In the genomic region with DNA sequence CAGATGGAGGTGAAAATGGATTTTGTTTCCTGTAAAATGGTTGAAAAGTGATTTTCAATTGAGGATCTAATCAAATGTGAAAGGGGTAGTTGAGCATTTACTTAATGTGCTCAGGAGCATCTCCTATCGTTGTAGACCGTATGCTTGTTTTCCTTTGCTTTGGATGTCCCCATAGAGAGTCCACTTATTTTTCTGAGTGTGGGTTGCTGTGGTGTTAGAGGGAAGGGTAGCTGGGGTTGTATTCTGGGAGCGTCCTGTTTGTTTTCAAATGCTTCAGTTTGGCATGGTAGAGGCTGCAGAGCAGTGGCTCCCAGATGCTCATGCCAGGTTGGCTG, we compare ENCODE assay signal across 23 cellular contexts.
"Had no signal": no experiment of that assay in that cellular context is flagged by ENCODE, and none has a peak within 500 bp of the region (broad histone marks: within the 10 kb centered on the region; RNA-seq: fewer than 3 reads in every experiment).

No MANE protein-coding gene starts in this region.

- H3K4me3 ChIP-seq: cardiac muscle cell, MG63, Peyer's patch, SJSA1 had no signal

- H3K36me3 ChIP-seq: cardiac muscle cell, MG63, Peyer's patch, SJSA1 had no signal

- H3K4me3 Mint-ChIP-seq: activated CD4-positive, alpha-beta memory T cell treated with anti-CD3 and anti-CD28 coated beads for 36 hours; activated CD4-positive, alpha-beta T cell treated with anti-CD3 and anti-CD28 coated beads, Interleukin-2, amount 10 ng/mL, durations not matched to agents 7 days and 5 days; activated naive CD4-positive, alpha-beta T cell treated with anti-CD3 and anti-CD28 coated beads for 36 hours; activated naive CD8-positive, alpha-beta T cell; activated T-helper 17 cell treated with anti-CD3 and anti-CD28 coated beads, Interleukin-2, amount 50 U/mL, for 72 hours; brain had no signal

- H3K9me3 Mint-ChIP-seq: activated CD4-positive, alpha-beta memory T cell treated with anti-CD3 and anti-CD28 coated beads for 36 hours; activated CD4-positive, alpha-beta T cell treated with anti-CD3 and anti-CD28 coated beads, Interleukin-2, amount 10 ng/mL, durations not matched to agents 7 days and 5 days; activated T-helper 17 cell treated with anti-CD3 and anti-CD28 coated beads, Interleukin-2, amount 50 U/mL, for 72 hours had no signal

- DNase-seq: activated CD4-positive, alpha-beta memory T cell treated with anti-CD3 and anti-CD28 coated beads for 36 hours; activated CD4-positive, alpha-beta T cell treated with anti-CD3 and anti-CD28 coated beads, Interleukin-2, amount 10 ng/mL, durations not matched to agents 7 days and 5 days; activated CD4-positive, CD25-positive, alpha-beta regulatory T cell; activated CD8-positive, alpha-beta memory T cell treated with anti-CD3 and anti-CD28 coated beads for 24 hours; activated gamma-delta T cell; activated naive CD4-positive, alpha-beta T cell treated with anti-CD3 and anti-CD28 coated beads for 36 hours; activated T-cell treated with anti-CD3 and anti-CD28 coated beads, Interleukin-2, amount 50 U/mL, for 48 hours; amygdala; MG63; NCI-H1105; NCI-H1436; NCI-H187 treated with DMSO at 0.1 percent for 48 hours; NCI-H510A; Peyer's patch; SHP77; T-helper 2 cell; T1000 had no signal

- H3K27me3 Mint-ChIP-seq: activated CD4-positive, alpha-beta T cell treated with anti-CD3 and anti-CD28 coated beads, Interleukin-2, amount 10 ng/mL, durations not matched to agents 7 days and 5 days had no signal

- H3K27me3 ChIP-seq: cardiac muscle cell, MG63, Peyer's patch, SJSA1 had no signal

- H3K36me3 Mint-ChIP-seq: activated CD4-positive, alpha-beta memory T cell treated with anti-CD3 and anti-CD28 coated beads for 36 hours; activated naive CD8-positive, alpha-beta T cell; brain had no signal

- H3K4me1 ChIP-seq: SJSA1 had no signal

- H3K4me2 ChIP-seq: KMS-11 had no signal

- H3K27ac ChIP-seq: cardiac muscle cell, KMS-11, Peyer's patch, SJSA1 had no signal

- H3K9me3 ChIP-seq: MG63, Peyer's patch, SJSA1 had no signal

- H3K27ac Mint-ChIP-seq: activated CD4-positive, alpha-beta memory T cell treated with anti-CD3 and anti-CD28 coated beads for 36 hours; activated CD4-positive, alpha-beta T cell treated with anti-CD3 and anti-CD28 coated beads, Interleukin-2, amount 10 ng/mL, durations not matched to agents 7 days and 5 days; activated naive CD4-positive, alpha-beta T cell treated with anti-CD3 and anti-CD28 coated beads for 36 hours; activated naive CD8-positive, alpha-beta T cell; activated T-helper 17 cell treated with anti-CD3 and anti-CD28 coated beads, Interleukin-2, amount 50 U/mL, for 72 hours had no signal

- H3K4me1 Mint-ChIP-seq: activated CD4-positive, alpha-beta T cell treated with anti-CD3 and anti-CD28 coated beads, Interleukin-2, amount 10 ng/mL, durations not matched to agents 7 days and 5 days; activated T-helper 17 cell treated with anti-CD3 and anti-CD28 coated beads, Interleukin-2, amount 50 U/mL, for 72 hours had no signal

- H3K9ac ChIP-seq: KMS-11 had no signal
